Comparison of ENCODE assay signal across 8 cellular contexts in the genomic region with DNA sequence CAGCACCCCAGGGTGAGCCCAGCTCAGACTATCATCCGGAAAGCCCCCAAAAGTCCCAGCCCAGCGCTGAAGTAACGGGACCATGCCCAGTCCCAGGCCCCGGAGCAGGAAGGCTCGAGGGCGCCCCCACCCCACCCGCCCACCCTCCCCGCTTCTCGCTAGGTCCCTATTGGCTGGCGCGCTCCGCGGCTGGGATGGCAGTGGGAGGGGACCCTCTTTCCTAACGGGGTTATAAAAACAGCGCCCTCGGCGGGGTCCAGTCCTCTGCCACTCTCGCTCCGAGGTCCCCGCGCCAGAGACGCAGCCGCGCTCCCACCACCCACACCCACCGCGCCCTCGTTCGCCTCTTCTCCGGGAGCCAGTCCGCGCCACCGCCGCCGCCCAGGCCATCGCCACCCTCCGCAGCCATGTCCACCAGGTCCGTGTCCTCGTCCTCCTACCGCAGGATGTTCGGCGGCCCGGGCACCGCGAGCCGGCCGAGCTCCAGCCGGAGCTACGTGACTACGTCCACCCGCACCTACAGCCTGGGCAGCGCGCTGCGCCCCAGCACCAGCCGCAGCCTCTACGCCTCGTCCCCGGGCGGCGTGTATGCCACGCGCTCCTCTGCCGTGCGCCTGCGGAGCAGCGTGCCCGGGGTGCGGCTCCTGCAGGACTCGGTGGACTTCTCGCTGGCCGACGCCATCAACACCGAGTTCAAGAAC. TPM values are rescaled to one million over a fixed set of nuclear protein-coding genes. Genes with fewer than 3 reads are reported as not detected.
DNase-seq lines count a peak whose midpoint lies in the region; ATAC-seq and TF ChIP-seq lines count a peak whose summit lies in the region.

No MANE protein-coding gene starts in this region.

- H3K27me3 ChIP-seq in left lung, result no peaks in the 10 kb centered on the region

- peak overlapping the region; percentile 83 for H3K4me3 ChIP-seq in left lung

- H3K36me3 ChIP-seq in left lung, result peaks cover 0 to 39% of the 10 kb centered on the region in 2 donors

- peaks cover 45% of the 10 kb centered on the region for H3K4me1 Mint-ChIP-seq in chondrocyte (ENCODE audit: low read depth)

- no peaks in the 10 kb centered on the region for H3K27me3 Mint-ChIP-seq in chondrocyte (ENCODE audit: low read depth)

- peak overlapping the region; percentile 89 for H3K4me3 Mint-ChIP-seq in chondrocyte (ENCODE audit: unreplicated experiment)

- intact Hi-C loops in left lung (cut with DNase I), result no loop called here

- H3K9me3 Mint-ChIP-seq in chondrocyte (ENCODE audit: low read depth), result no peaks in the 10 kb centered on the region

- peak overlapping the region; percentile 99 for H3K27ac Mint-ChIP-seq in chondrocyte (ENCODE audit: unreplicated experiment)

- H3K9me3 ChIP-seq in left lung, result no peaks in the 10 kb centered on the region

- ATAC-seq in GM18873 (IDR thresholded peaks at IDR 0.05; ENCODE audit: low FRiP score, unreplicated experiment) (peak; percentile 22), left lung (peak; percentile 78)

- TF ChIP-seq CTCF in chondrocyte (IDR thresholded peaks at IDR 0.05) (peak; percentile 29), left lung (IDR thresholded peaks at IDR 0.05) (no peak)

- peaks cover 19 to 65% of the 10 kb centered on the region in 2 donors for H3K4me1 ChIP-seq in left lung

- peak overlapping the region; percentile 99 for H3K27ac ChIP-seq in left lung

- DNase-seq in A172 (ENCODE audit: low spot score), result peak; percentile 86
- peak; percentile 70 for DNase-seq in HuH-7 (ENCODE audit: low spot score)
- DNase-seq in activated CD4-positive, CD25-positive, alpha-beta regulatory T cell treated with anti-CD3 and anti-CD28 coated beads, Interleukin-2, amount 50 U/mL, for 72 hours, result peak; percentile 68
- DNase-seq in chondrocyte (ENCODE audit: low spot score), result peak; percentile 97
- peak; percentile 93 for DNase-seq in left lung
- DNase-seq in stimulated activated CD4-positive, alpha-beta T cell treated with anti-CD3 and anti-CD28 coated beads, Interleukin-4, amount 100 ng/mL, for 48 hours (ENCODE audit: low read depth in 2 of 2), result peak; percentile 47 to 48
- no peak for DNase-seq in SKM-1 treated with dmso at 0.1 percent for 144 hours (lab: John Stamatoyannopoulos, UW; ENCODE audit: unreplicated experiment)

- peaks cover 41% of the 10 kb centered on the region for H3K36me3 Mint-ChIP-seq in chondrocyte (ENCODE audit: low read depth)

RNA-seq across cellular contexts. Expression of a gene that starts 1.1 kb away (rescaled TPM):
- 4,251 and 5,299 TPM in 2 replicates for total RNA-seq in A172 (2014; rRNA removed; shearing (Covaris generic))
- total RNA-seq in chondrocyte (2,627 to 4,580 TPM (median 4,556 TPM) in 3 replicates), left lung (1,000 to 10,000 TPM; 1,589 to 1,774 TPM)

RNA-seq across cellular contexts. Expression of a gene that starts 27.7 kb away (rescaled TPM):
- total RNA-seq in A172 (2014; rRNA removed; shearing (Covaris generic)), result 4.3 and 5.9 TPM in 2 replicates
- total RNA-seq in chondrocyte (3.1 to 6.4 TPM (median 4.7 TPM) in 3 replicates), left lung (10 to 100 TPM in 1 of 2 donors, 1 to 10 TPM in 1; 6.6 to 11.5 TPM)
